13 cellular contexts compared by ENCODE assay signal in genomic region chr6:163648868-163649267, GRCh38.
DNase-seq lines count a peak whose midpoint lies in the region; ATAC-seq and TF ChIP-seq lines count a peak whose summit lies in the region.
"Had no signal": no experiment of that assay in that cellular context is flagged by ENCODE, and none has a peak within 500 bp of the region (broad histone marks: within the 10 kb centered on the region; RNA-seq: fewer than 3 reads in every experiment).

No MANE protein-coding gene starts in this region.

- H3K9me3 ChIP-seq in heart left ventricle: no peaks in the 10 kb centered on the region
- no peaks in the 10 kb centered on the region for H3K9me3 ChIP-seq in MG63
- H3K9me3 ChIP-seq: Caco-2 had no signal

- TF ChIP-seq CTCF in heart left ventricle (IDR thresholded peaks at IDR 0.05): no peak

- peak overlapping the region in 1 of 12 donors; percentile 46 for H3K27ac ChIP-seq in heart left ventricle
- H3K27ac ChIP-seq: C4-2B, GM23248 had no signal

- DNase-seq in Right ventricle myocardium superior: peak; percentile 56
- DNase-seq in heart left ventricle: peak in 2 of 5 donors; percentile 43 to 47
- peak; percentile 62 for DNase-seq in left ventricle myocardium superior
- no peak for DNase-seq in MG63
- DNase-seq in NCI-H1417 treated with DMSO at 0.1 percent for 48 hours (lab: John Stamatoyannopoulos, UW): no peak
- no peak for DNase-seq in NCI-H2029 (lab: John Stamatoyannopoulos, UW)
- DNase-seq: ACHN; AML-193; Caco-2; CD4-positive, alpha-beta T cell; GM23248; HCEC 1CT had no signal

- intact Hi-C loops in Right ventricle myocardium superior (cut with DNase I) (no loop called here), heart left ventricle (cut with DNase I) (no loop called here), left ventricle myocardium superior (cut with micrococcal nuclease) (no loop called here)

- H3K4me3 ChIP-seq in heart left ventricle (no peak overlapping the region), MG63 (no peak overlapping the region)
- H3K4me3 ChIP-seq: GM23248 had no signal

- H3K27me3 ChIP-seq in heart left ventricle (no peaks in the 10 kb centered on the region), MG63 (no peaks in the 10 kb centered on the region)

- no peak for TF ChIP-seq POLR2A in heart left ventricle (IDR thresholded peaks at IDR 0.05)

- WGBS in heart left ventricle, 4 donors: 54 to 79% (median 67%) methylated on average over 3 to 8 of the region's 8 CpGs

- peak; percentile 85 for ATAC-seq in Right ventricle myocardium superior (ENCODE audit: poor library complexity)
- peak; percentile 86 to 88 (median 88) for ATAC-seq in heart left ventricle
- ATAC-seq in left ventricle myocardium superior: peak; percentile 94

- H3K4me1 ChIP-seq in heart left ventricle: peaks cover 0 to 5% (median 0%) of the 10 kb centered on the region in 12 donors
- H3K4me1 ChIP-seq: Caco-2 had no signal

- H3K36me3 ChIP-seq in heart left ventricle (no peaks in the 10 kb centered on the region), MG63 (no peaks in the 10 kb centered on the region)

Comparison
In these comparisons a context has a peak if more than half of its experiments do, and no peak if none do; other contexts are left out.
1. DNase-seq: peak in Right ventricle myocardium superior (single experiment) and left ventricle myocardium superior (single experiment); none in MG63 (single experiment), NCI-H1417 treated with DMSO at 0.1 percent for 48 hours (single experiment) and NCI-H2029 (single experiment).
2. Peak in every context shown above with its lines, with median percentiles within 50 percentile points of each other: ATAC-seq.